1 cellular context compared by ENCODE assay signal in the genomic region with DNA sequence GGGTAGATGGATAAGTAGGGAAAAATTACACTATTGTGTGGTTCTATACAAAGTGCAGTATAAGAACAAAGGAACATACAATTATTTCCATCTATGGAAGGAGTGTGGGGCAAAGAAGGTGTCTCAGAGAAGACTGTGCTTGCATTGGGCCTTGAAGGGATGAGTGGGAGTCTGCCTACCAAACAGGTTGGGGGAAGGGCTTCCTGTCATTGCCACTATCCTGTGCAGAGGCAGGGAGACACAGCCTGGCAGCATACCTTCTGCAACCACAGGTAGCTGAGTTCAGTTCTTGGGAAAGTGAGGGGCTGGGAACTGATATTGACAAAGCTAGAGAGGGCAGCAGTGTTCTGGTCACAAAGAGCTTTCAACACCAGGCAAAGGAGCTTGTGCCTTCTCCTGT.
TF ChIP-seq lines count a peak whose summit lies in the region.

No MANE protein-coding gene starts in this region.

TF ChIP-seq in HEK293, 187 proteins besides CTCF, POLR2A, EP300 and RAD21 (continued from another document):
- TF ChIP-seq, protein P1, sequence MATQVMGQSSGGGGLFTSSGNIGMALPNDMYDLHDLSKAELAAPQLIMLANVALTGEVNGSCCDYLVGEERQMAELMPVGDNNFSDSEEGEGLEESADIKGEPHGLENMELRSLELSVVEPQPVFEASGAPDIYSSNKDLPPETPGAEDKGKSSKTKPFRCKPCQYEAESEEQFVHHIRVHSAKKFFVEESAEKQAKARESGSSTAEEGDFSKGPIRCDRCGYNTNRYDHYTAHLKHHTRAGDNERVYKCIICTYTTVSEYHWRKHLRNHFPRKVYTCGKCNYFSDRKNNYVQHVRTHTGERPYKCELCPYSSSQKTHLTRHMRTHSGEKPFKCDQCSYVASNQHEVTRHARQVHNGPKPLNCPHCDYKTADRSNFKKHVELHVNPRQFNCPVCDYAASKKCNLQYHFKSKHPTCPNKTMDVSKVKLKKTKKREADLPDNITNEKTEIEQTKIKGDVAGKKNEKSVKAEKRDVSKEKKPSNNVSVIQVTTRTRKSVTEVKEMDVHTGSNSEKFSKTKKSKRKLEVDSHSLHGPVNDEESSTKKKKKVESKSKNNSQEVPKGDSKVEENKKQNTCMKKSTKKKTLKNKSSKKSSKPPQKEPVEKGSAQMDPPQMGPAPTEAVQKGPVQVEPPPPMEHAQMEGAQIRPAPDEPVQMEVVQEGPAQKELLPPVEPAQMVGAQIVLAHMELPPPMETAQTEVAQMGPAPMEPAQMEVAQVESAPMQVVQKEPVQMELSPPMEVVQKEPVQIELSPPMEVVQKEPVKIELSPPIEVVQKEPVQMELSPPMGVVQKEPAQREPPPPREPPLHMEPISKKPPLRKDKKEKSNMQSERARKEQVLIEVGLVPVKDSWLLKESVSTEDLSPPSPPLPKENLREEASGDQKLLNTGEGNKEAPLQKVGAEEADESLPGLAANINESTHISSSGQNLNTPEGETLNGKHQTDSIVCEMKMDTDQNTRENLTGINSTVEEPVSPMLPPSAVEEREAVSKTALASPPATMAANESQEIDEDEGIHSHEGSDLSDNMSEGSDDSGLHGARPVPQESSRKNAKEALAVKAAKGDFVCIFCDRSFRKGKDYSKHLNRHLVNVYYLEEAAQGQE (tag by site-specific recombination; IDR thresholded peaks at IDR 0.05), result no peak
